ENCODE assay signal across 8 cellular contexts in genomic region chr6:52360601-52361346, GRCh38. TPM values are rescaled to one million over a fixed set of nuclear protein-coding genes. Genes with fewer than 3 reads are reported as not detected.
DNase-seq lines count a peak whose midpoint lies in the region; ATAC-seq and TF ChIP-seq lines count a peak whose summit lies in the region.

No MANE protein-coding gene starts in this region.

- no peaks in the 10 kb centered on the region for H3K27me3 ChIP-seq in stomach smooth muscle (ENCODE audit: control insufficient read depth in 1 of 2, insufficient read depth in 2 of 2, low read length in 2 of 2)

- peaks cover 34% of the 10 kb centered on the region for H3K4me1 ChIP-seq in stomach smooth muscle (ENCODE audit: control insufficient read depth, insufficient read depth, low read length)

- peak overlapping the region; percentile 73 for H3K27ac ChIP-seq in stomach smooth muscle (ENCODE audit: low read length)

- peaks cover 7% of the 10 kb centered on the region for H3K36me3 Mint-ChIP-seq in activated naive CD4-positive, alpha-beta T cell treated with anti-CD3 and anti-CD28 coated beads, Interleukin-2, amount 10 ng/mL, durations not matched to agents 7 days and 5 days
- H3K36me3 Mint-ChIP-seq in T-cell, result no peaks in the 10 kb centered on the region
- H3K36me3 Mint-ChIP-seq in glutamatergic neuron (ENCODE audit: unreplicated experiment), result no peaks in the 10 kb centered on the region

- peak overlapping the region; percentile 78 for H3K4me3 Mint-ChIP-seq in activated naive CD4-positive, alpha-beta T cell treated with anti-CD3 and anti-CD28 coated beads, Interleukin-2, amount 10 ng/mL, durations not matched to agents 7 days and 5 days
- H3K4me3 Mint-ChIP-seq in T-cell (peak overlapping the region; percentile 79 to 97 (median 80)), glutamatergic neuron (ENCODE audit: unreplicated experiment) (peak overlapping the region; percentile 80)

- H3K9me3 Mint-ChIP-seq in activated naive CD4-positive, alpha-beta T cell treated with anti-CD3 and anti-CD28 coated beads, Interleukin-2, amount 10 ng/mL, durations not matched to agents 7 days and 5 days, result no peaks in the 10 kb centered on the region
- H3K9me3 Mint-ChIP-seq in T-cell (no peaks in the 10 kb centered on the region), glutamatergic neuron (ENCODE audit: unreplicated experiment) (peaks cover 5% of the 10 kb centered on the region)

- H3K9ac ChIP-seq in stomach smooth muscle (ENCODE audit: low read length in 2 of 2), result peak overlapping the region in 1 of 2 donors; percentile 72

- no peak for DNase-seq in activated naive CD4-positive, alpha-beta T cell treated with anti-CD3 and anti-CD28 coated beads, Interleukin-2, amount 10 ng/mL, durations not matched to agents 7 days and 5 days
- no peak for DNase-seq in activated naive CD4-positive, alpha-beta T cell treated with Interleukin-2 at 50 U/mL for 16 hours
- DNase-seq in T-cell (no peak), glutamatergic neuron (no peak)
- DNase-seq in stimulated activated naive CD4-positive, alpha-beta T cell treated with Interleukin-2 at 50 U/mL for 16 hours (lab: John Stamatoyannopoulos, UW), result no peak
- DNase-seq in stimulated activated CD4-positive, alpha-beta T cell treated with anti-CD3 and anti-CD28 coated beads, Interleukin-4, amount 100 ng/mL, for 1 hour, result no peak

- POLR2A ChIA-PET in T-cell (lab: Charles Lee), result interaction anchor here in 1 of 2 donors (0.7 kb wide), 1 partner anchor 288 kb away, joined by 3 read pairs; no protein-coding TSS in a partner anchor

- no peak for TF ChIP-seq CTCF in glutamatergic neuron (IDR thresholded peaks at IDR 0.05; ENCODE audit: partially characterized antibody, unreplicated experiment)

- H3K4me3 ChIP-seq in stomach smooth muscle (ENCODE audit: low read length in 2 of 2), result peak overlapping the region in 1 of 2 donors; percentile 90

- H3K27ac Mint-ChIP-seq in activated naive CD4-positive, alpha-beta T cell treated with anti-CD3 and anti-CD28 coated beads, Interleukin-2, amount 10 ng/mL, durations not matched to agents 7 days and 5 days, result no peak overlapping the region
- peak overlapping the region; percentile 94 for H3K27ac Mint-ChIP-seq in T-cell
- no peak overlapping the region for H3K27ac Mint-ChIP-seq in glutamatergic neuron (ENCODE audit: unreplicated experiment)

- CTCF ChIA-PET in activated naive CD4-positive, alpha-beta T cell treated with anti-CD3 and anti-CD28 coated beads, Interleukin-2, amount 10 ng/mL, durations not matched to agents 7 days and 5 days (lab: Charles Lee), result interaction anchor here (0.6 to 1.1 kb wide), 2 partner anchors 74 to 322 kb away, joined by 3 to 4 read pairs; no protein-coding TSS in a partner anchor
- CTCF ChIA-PET in T-cell (lab: Charles Lee), result interaction anchor here (0.6 to 2.2 kb wide), 2 partner anchors 39 to 47 kb away, joined by 6 to 14 read pairs; no protein-coding TSS in a partner anchor

- H3K36me3 ChIP-seq in stomach smooth muscle (ENCODE audit: control insufficient read depth in 2 of 2, insufficient read depth in 2 of 2, low read length in 2 of 2), result no peaks in the 10 kb centered on the region

- no peaks in the 10 kb centered on the region for H3K9me3 ChIP-seq in stomach smooth muscle (ENCODE audit: control insufficient read depth in 2 of 2, low read length in 2 of 2)

- H3K27me3 Mint-ChIP-seq in activated naive CD4-positive, alpha-beta T cell treated with anti-CD3 and anti-CD28 coated beads, Interleukin-2, amount 10 ng/mL, durations not matched to agents 7 days and 5 days, result peaks cover 7% of the 10 kb centered on the region
- H3K27me3 Mint-ChIP-seq in T-cell (no peaks in the 10 kb centered on the region), glutamatergic neuron (ENCODE audit: unreplicated experiment) (peaks cover 9% of the 10 kb centered on the region)

- ATAC-seq in T-cell (replicated peaks in 1 of 4) (no peak), HG03097 (IDR thresholded peaks at IDR 0.05; ENCODE audit: low FRiP score, unreplicated experiment) (no peak)

- H3K4me1 Mint-ChIP-seq in activated naive CD4-positive, alpha-beta T cell treated with anti-CD3 and anti-CD28 coated beads, Interleukin-2, amount 10 ng/mL, durations not matched to agents 7 days and 5 days, result peaks cover 37% of the 10 kb centered on the region
- H3K4me1 Mint-ChIP-seq in T-cell, result peaks cover 34 to 38% (median 38%) of the 10 kb centered on the region in 3 donors
- peaks cover 4% of the 10 kb centered on the region for H3K4me1 Mint-ChIP-seq in glutamatergic neuron (ENCODE audit: low read depth, unreplicated experiment)

RNA-seq across cellular contexts. Expression of gene PAQR8, which starts 1.2 kb away (rescaled TPM):
- total RNA-seq in T-cell, result 10 to 100 TPM; 12.0 to 35.2 (median 30.2) TPM
- 2.7 TPM for total RNA-seq in glutamatergic neuron (ENCODE audit: unreplicated experiment)

RNA-seq across cellular contexts. Expression of gene EFHC1, which starts 59.4 kb away (rescaled TPM):
- total RNA-seq in T-cell (1 to 10 TPM; 4.5 to 8.6 (median 6.2) TPM), glutamatergic neuron (ENCODE audit: unreplicated experiment) (25.6 TPM)

Comparison
In these comparisons a context has a peak if more than half of its experiments do, and no peak if none do; other contexts are left out.
1. H3K27ac Mint-ChIP-seq: peak in T-cell (2 of 2); none in activated naive CD4-positive, alpha-beta T cell treated with anti-CD3 and anti-CD28 coated beads, Interleukin-2, amount 10 ng/mL, durations not matched to agents 7 days and 5 days (single experiment) and glutamatergic neuron (single experiment).
2. Peak in every context shown above with its lines, with median percentiles within 50 percentile points of each other: H3K4me3 Mint-ChIP-seq.